ENCODE assay signal across 20 cellular contexts in genomic region chr5:150217041-150217440, GRCh38. TPM values are rescaled to one million over a fixed set of nuclear protein-coding genes. Genes with fewer than 3 reads are reported as not detected.
A peak's percentile ranks its signal among the peaks of the same experiment; 100 is the strongest.
DNase-seq lines count a peak whose midpoint lies in the region; ATAC-seq and TF ChIP-seq lines count a peak whose summit lies in the region.
"Had no signal": no experiment of that assay in that cellular context is flagged by ENCODE, and none has a peak within 500 bp of the region (broad histone marks: within the 10 kb centered on the region; RNA-seq: fewer than 3 reads in every experiment).

No MANE protein-coding gene starts in this region.

- no peak overlapping the region for H3K18ac ChIP-seq in IMR-90 (ENCODE audit: low read depth, low read length)
- no peak overlapping the region for H3K18ac ChIP-seq in neuronal stem cell (ENCODE audit: low read length)

- H3K27ac Mint-ChIP-seq in dendritic cell treated with granulocyte-macrophage colony-stimulating factor and Interleukin-4, amounts not matched to agents 40 ng/mL and 50 ng/mL, for 4 days = peak overlapping the region; percentile 13
- H3K27ac Mint-ChIP-seq: IgD-negative memory B cell had no signal

- 0 out of 2 replicates have a peak overlapping the region, but pooled peaks have one; percentile 40 for H2BK120ac ChIP-seq in IMR-90 (ENCODE audit: low read depth, low read length)
- H2BK120ac ChIP-seq in neuronal stem cell (ENCODE audit: low read depth, low read length) = no peak overlapping the region

- H3K14ac ChIP-seq in IMR-90 (replicated peaks; ENCODE audit: low read depth, low read length) (peak overlapping the region; percentile 32; the same call in 1 of the 2 replicates), neuronal stem cell (ENCODE audit: low read length) (no peak overlapping the region)

- no peak overlapping the region for H4K91ac ChIP-seq in IMR-90 (ENCODE audit: insufficient read depth, low read depth, low read length)
- no peak overlapping the region for H4K91ac ChIP-seq in neuronal stem cell (ENCODE audit: low read depth, low read length, poor library complexity)

- no peak overlapping the region for H2BK12ac ChIP-seq in neuronal stem cell (ENCODE audit: low read length)

- no peak overlapping the region for H2BK5ac ChIP-seq in IMR-90 (ENCODE audit: low read depth, low read length, poor library complexity, severe bottlenecking)
- H2BK5ac ChIP-seq in neuronal stem cell (ENCODE audit: low read length) = no peak overlapping the region

- H3K4ac ChIP-seq in IMR-90 (ENCODE audit: low read depth, low read length) (no peak overlapping the region), neuronal stem cell (ENCODE audit: low read length) (no peak overlapping the region)

- H2BK20ac ChIP-seq in IMR-90 (ENCODE audit: low read depth, low read length) = no peak overlapping the region

- H3K4me3 ChIP-seq in IMR-90 (ENCODE audit: insufficient read depth, low read depth, low read length) = no peak overlapping the region
- no peak overlapping the region for H3K4me3 ChIP-seq in neuronal stem cell (ENCODE audit: low read length in 2 of 2)
- H3K4me3 ChIP-seq in MM.1S (ENCODE audit: low read length) = no peak overlapping the region
- H3K4me3 ChIP-seq: GM12878, PC-9 had no signal

- H2BK15ac ChIP-seq in IMR-90 (ENCODE audit: low read depth, low read length) (no peak overlapping the region; the same call in 2 of the 3 replicates), neuronal stem cell (ENCODE audit: low read length) (no peak overlapping the region)

- no peaks in the 10 kb centered on the region for H3F3A ChIP-seq in MM.1S (ENCODE audit: insufficient read depth, low read length)

- no CpG with 5 or more reads among the region's 2 CpGs for WGBS in IMR-90 (ENCODE audit: extremely low coverage in 2 of 2, insufficient read length in 1 of 2), 2 experiments
- no CpG with 5 or more reads among the region's 2 CpGs for WGBS in neuronal stem cell (ENCODE audit: extremely low coverage in 2 of 2, insufficient read length in 2 of 2, insufficient replicate concordance in 1 of 2), 2 donors

- intact Hi-C loops in IMR-90 (cut with micrococcal nuclease) = loop anchor here (10.0 kb wide), 1 partner anchor 182 kb away; no protein-coding TSS in a partner anchor
- intact Hi-C loops in dendritic cell treated with granulocyte-macrophage colony-stimulating factor and Interleukin-4, amounts not matched to agents 40 ng/mL and 50 ng/mL, for 4 days (cut with micrococcal nuclease) = loop anchor here (10.0 kb wide), 1 partner anchor 192 kb away; no protein-coding TSS in a partner anchor

- POLR2A ChIA-PET in IMR-90 (lab: Charles Lee; ENCODE audit: unreplicated experiment) = no interaction called here

- H3K4me1 ChIP-seq in IMR-90 (ENCODE audit: control insufficient read depth, insufficient read depth, low read length) (no peaks in the 10 kb centered on the region), neuronal stem cell (ENCODE audit: control insufficient read depth in 2 of 2, insufficient read depth in 1 of 2, low read depth in 1 of 2, low read length in 2 of 2) (peaks cover 0 to 1% of the 10 kb centered on the region in 2 donors), MM.1S (ENCODE audit: low read length) (no peaks in the 10 kb centered on the region)

- H3K23ac ChIP-seq in IMR-90 (ENCODE audit: low read depth, low read length) (no peak overlapping the region), neuronal stem cell (ENCODE audit: low read depth, low read length, poor library complexity) (no peak overlapping the region)

- CTCF ChIA-PET in IMR-90 (lab: Yijun Ruan, JAX) = interaction anchor here (0.6 kb wide), 1 partner anchor 103 kb away, joined by 6 read pairs; no protein-coding TSS in a partner anchor

- TF ChIP-seq RAD21 in IMR-90 (IDR thresholded peaks at IDR 0.05; ENCODE audit: low read length) = no peak

- no peak overlapping the region for H4K5ac ChIP-seq in IMR-90 (ENCODE audit: low read depth, low read length)

- ATAC-seq in IMR-90 (ENCODE audit: low read depth) (no peak), HG03520 (IDR thresholded peaks at IDR 0.05; ENCODE audit: unreplicated experiment) (no peak)

- peak overlapping the region; percentile 49 for H2AK9ac ChIP-seq in IMR-90 (replicated peaks; ENCODE audit: low read depth, low read length, poor library complexity)

- H3K27ac ChIP-seq in IMR-90 (ENCODE audit: insufficient read depth, low read length) (no peak overlapping the region), neuronal stem cell (replicated peaks; ENCODE audit: low read length) (no peak overlapping the region), MM.1S (ENCODE audit: low read length) (no peak overlapping the region)
- H3K27ac ChIP-seq: PC-9 had no signal

- in situ Hi-C loops in IMR-90 (cut with MboI; ENCODE audit: low sequenced_read_pairs) = loop anchor here (10.0 to 25.0 kb wide), 3 partner anchors 212 to 580 kb away; partner anchors contain the start of genes HMGXB3 and TIGD6

- H3K36me3 ChIP-seq in IMR-90 (ENCODE audit: control insufficient read depth, insufficient read depth, low read length) (no peaks in the 10 kb centered on the region), neuronal stem cell (replicated peaks in 1 of 2; ENCODE audit: control insufficient read depth in 2 of 2, insufficient read depth in 2 of 2, low read length in 2 of 2) (no peaks in the 10 kb centered on the region), MM.1S (replicated peaks; ENCODE audit: insufficient read depth, low read length) (no peaks in the 10 kb centered on the region)

- DNase-seq in NCI-H2081 (lab: John Stamatoyannopoulos, UW) = peak; percentile 19 to 52
- no peak for DNase-seq in NCI-H2081 treated with DMSO at 0.1 percent for 48 hours (lab: John Stamatoyannopoulos, UW)
- no peak for DNase-seq in IMR-90
- no peak for DNase-seq in neuronal stem cell (ENCODE audit: low spot score)
- no peak for DNase-seq in MM.1S
- no peak for DNase-seq in erythroblast (lab: John Stamatoyannopoulos, UW)
- DNase-seq: C1 segment of cervical spinal cord, DMS79, HCEC 1CT, NCI-H1436 treated with DMSO at 0.1 percent for 48 hours, NCI-H524 treated with DMSO at 0.1 percent for 48 hours, PC-9, Right ventricle myocardium superior had no signal

- H3K4me2 ChIP-seq in IMR-90 (ENCODE audit: low read depth, low read length) (no peak overlapping the region), neuronal stem cell (ENCODE audit: insufficient read depth, low read length, poor library complexity, severe bottlenecking) (no peak overlapping the region), MM.1S (ENCODE audit: low read depth, low read length) (no peak overlapping the region)
- H3K4me2 ChIP-seq: PC-9 had no signal

- H3K9me2 ChIP-seq in MM.1S (replicated peaks; ENCODE audit: insufficient read depth, low read length) = no peaks in the 10 kb centered on the region

- H3K9me3 ChIP-seq in IMR-90 (ENCODE audit: control insufficient read depth, insufficient read depth, low read length) (no peaks in the 10 kb centered on the region), neuronal stem cell (replicated peaks in 1 of 2; ENCODE audit: control insufficient read depth in 2 of 2, insufficient read depth in 1 of 2, low read depth in 1 of 2, low read length in 2 of 2) (no peaks in the 10 kb centered on the region), MM.1S (replicated peaks; ENCODE audit: insufficient read depth, low read length) (no peaks in the 10 kb centered on the region)

- H3K79me2 ChIP-seq in MM.1S (ENCODE audit: low read length) = no peaks in the 10 kb centered on the region

- H3K56ac ChIP-seq in IMR-90 (ENCODE audit: extremely low read depth, insufficient read depth, low read length) = no peak overlapping the region

- no peaks in the 10 kb centered on the region for H3K36me3 Mint-ChIP-seq in dendritic cell treated with granulocyte-macrophage colony-stimulating factor and Interleukin-4, amounts not matched to agents 40 ng/mL and 50 ng/mL, for 4 days (ENCODE audit: low read depth)
- H3K36me3 Mint-ChIP-seq: IgD-negative memory B cell had no signal

- TF ChIP-seq CTCF in IMR-90 (conservative IDR thresholded peaks at IDR 0.05; ENCODE audit: low read depth, low read length) (no peak), MM.1S (IDR thresholded peaks at IDR 0.05; ENCODE audit: low read length) (no peak)

- H3K9ac ChIP-seq in IMR-90 (ENCODE audit: low read depth, low read length) (no peak overlapping the region), neuronal stem cell (ENCODE audit: low read depth, low read length, poor library complexity) (peak overlapping the region; percentile 5), MM.1S (ENCODE audit: low read length) (no peak overlapping the region)

- H2AK5ac ChIP-seq in IMR-90 (ENCODE audit: low read depth, low read length) = peak overlapping the region; percentile 73; the same call in 1 of the 2 replicates
- peak overlapping the region; percentile 9 for H2AK5ac ChIP-seq in neuronal stem cell (ENCODE audit: low read depth, low read length)

- H3K27me3 ChIP-seq in IMR-90 (ENCODE audit: control insufficient read depth, insufficient read depth, low read length) (no peaks in the 10 kb centered on the region; the same call in 1 of the 2 replicates), neuronal stem cell (ENCODE audit: control insufficient read depth in 3 of 3, insufficient read depth in 3 of 3, low read depth in 1 of 3, low read length in 3 of 3) (peaks cover 0 to 13% (median 0%) of the 10 kb centered on the region in 3 experiments), MM.1S (replicated peaks; ENCODE audit: insufficient read depth, low read length) (no peaks in the 10 kb centered on the region)

- no peaks in the 10 kb centered on the region for H3K9me3 Mint-ChIP-seq in dendritic cell treated with granulocyte-macrophage colony-stimulating factor and Interleukin-4, amounts not matched to agents 40 ng/mL and 50 ng/mL, for 4 days
- H3K9me3 Mint-ChIP-seq: IgD-negative memory B cell had no signal

- dilution Hi-C loops in IMR-90 (cut with HindIII; ENCODE audit: low sequenced_read_pairs, unreplicated experiment) = no loop called here

- H3K79me1 ChIP-seq in IMR-90 (ENCODE audit: low read depth in 1 of 2, low read length in 2 of 2) (no peaks in the 10 kb centered on the region), neuronal stem cell (ENCODE audit: low read depth, low read length) (no peaks in the 10 kb centered on the region)

- BruUV-seq in IMR-90 (replicated peaks; lab: Mats Ljungman, UMichigan) = no TSS peak

- H2AFZ ChIP-seq in IMR-90 (replicated peaks; ENCODE audit: low read length, poor library complexity) = no peak overlapping the region
- no peak overlapping the region for H2AFZ ChIP-seq in neuronal stem cell (ENCODE audit: low read length)
- no peak overlapping the region for H2AFZ ChIP-seq in MM.1S (ENCODE audit: low read length)
- H2AFZ ChIP-seq: PC-9 had no signal

- peaks cover 33% of the 10 kb centered on the region for H3K27me3 Mint-ChIP-seq in dendritic cell treated with granulocyte-macrophage colony-stimulating factor and Interleukin-4, amounts not matched to agents 40 ng/mL and 50 ng/mL, for 4 days

- H4K20me1 ChIP-seq in IMR-90 (ENCODE audit: insufficient read depth, low read length) (no peaks in the 10 kb centered on the region), MM.1S (ENCODE audit: insufficient read depth, low read length) (no peaks in the 10 kb centered on the region)

- H3K4me3 Mint-ChIP-seq in dendritic cell treated with granulocyte-macrophage colony-stimulating factor and Interleukin-4, amounts not matched to agents 40 ng/mL and 50 ng/mL, for 4 days = no peak overlapping the region

- H4K8ac ChIP-seq in IMR-90 (ENCODE audit: low read depth in 2 of 2, low read length in 2 of 2) (no peak overlapping the region), neuronal stem cell (ENCODE audit: low read depth, low read length) (no peak overlapping the region)

- H3K9me1 ChIP-seq in IMR-90 (ENCODE audit: insufficient read depth, low read length) = no peaks in the 10 kb centered on the region

- TF ChIP-seq POLR2A in IMR-90 (IDR thresholded peaks at IDR 0.05; ENCODE audit: low read depth, low read length) = no peak
- TF ChIP-seq POLR2A in erythroblast (IDR thresholded peaks at IDR 0.05; ENCODE audit: low read length) = no peak

- H3K4me1 Mint-ChIP-seq in dendritic cell treated with granulocyte-macrophage colony-stimulating factor and Interleukin-4, amounts not matched to agents 40 ng/mL and 50 ng/mL, for 4 days (ENCODE audit: low read depth) = peaks cover 27% of the 10 kb centered on the region

RNA-seq across cellular contexts. Expression of gene SLC6A7, which starts 27.2 kb away (rescaled TPM):
- total RNA-seq in IMR-90 (2012; rRNA removed) = under 0.01 TPM in 1 of 2 replicates, not detected in the other
- not detected in 2 replicates for polyA plus RNA-seq in IMR-90 (2012; rRNA removed)
- polyA plus RNA-seq in IMR-90 (2012; cell fraction: cytosol; rRNA removed) = 0.01 TPM in 1 of 2 replicates, not detected in the other
- polyA plus RNA-seq in IMR-90 (2012; cell fraction: nucleus; rRNA removed; ENCODE audit: low replicate concordance) = 0.08 and 0.16 TPM in 2 replicates
- polyA plus RNA-seq in neuronal stem cell (2013, experiment 1 of 2) = not detected
- 0.01 TPM for polyA plus RNA-seq in neuronal stem cell (2013, experiment 2 of 2)
- total RNA-seq: A172, G401, LHCN-M2, PC-9, Right ventricle myocardium superior had no signal
- polyA plus RNA-seq: IgD-negative memory B cell had no signal

RNA-seq across cellular contexts. Expression of gene CDX1, which starts 50.5 kb away (rescaled TPM):
- total RNA-seq in IMR-90 (2012; rRNA removed) = 0.18 TPM in 1 of 2 replicates, not detected in the other
- 0.22 and 0.24 TPM in 2 replicates for polyA plus RNA-seq in IMR-90 (2012; rRNA removed)
- 0.22 and 0.56 TPM in 2 replicates for polyA plus RNA-seq in IMR-90 (2012; cell fraction: cytosol; rRNA removed)
- polyA plus RNA-seq in IMR-90 (2012; cell fraction: nucleus; rRNA removed; ENCODE audit: low replicate concordance) = 0.28 and 0.41 TPM in 2 replicates
- 0.10 TPM for polyA plus RNA-seq in neuronal stem cell (2013, experiment 1 of 2)
- 0.10 TPM for polyA plus RNA-seq in neuronal stem cell (2013, experiment 2 of 2)
- total RNA-seq: A172, G401, GM12878, LHCN-M2, PC-9, Right ventricle myocardium superior had no signal
- polyA plus RNA-seq: GM12878, IgD-negative memory B cell had no signal

Comparison
In these comparisons a context has a peak if more than half of its experiments do, and no peak if none do; other contexts are left out.
1. DNase-seq: peak in NCI-H2081 (2 of 2); none in NCI-H2081 treated with DMSO at 0.1 percent for 48 hours (single experiment), IMR-90 (single experiment), neuronal stem cell (single experiment), MM.1S (single experiment) and erythroblast (0 of 2).